Comparison of ENCODE assay signal across 8 cellular contexts in the genomic region with DNA sequence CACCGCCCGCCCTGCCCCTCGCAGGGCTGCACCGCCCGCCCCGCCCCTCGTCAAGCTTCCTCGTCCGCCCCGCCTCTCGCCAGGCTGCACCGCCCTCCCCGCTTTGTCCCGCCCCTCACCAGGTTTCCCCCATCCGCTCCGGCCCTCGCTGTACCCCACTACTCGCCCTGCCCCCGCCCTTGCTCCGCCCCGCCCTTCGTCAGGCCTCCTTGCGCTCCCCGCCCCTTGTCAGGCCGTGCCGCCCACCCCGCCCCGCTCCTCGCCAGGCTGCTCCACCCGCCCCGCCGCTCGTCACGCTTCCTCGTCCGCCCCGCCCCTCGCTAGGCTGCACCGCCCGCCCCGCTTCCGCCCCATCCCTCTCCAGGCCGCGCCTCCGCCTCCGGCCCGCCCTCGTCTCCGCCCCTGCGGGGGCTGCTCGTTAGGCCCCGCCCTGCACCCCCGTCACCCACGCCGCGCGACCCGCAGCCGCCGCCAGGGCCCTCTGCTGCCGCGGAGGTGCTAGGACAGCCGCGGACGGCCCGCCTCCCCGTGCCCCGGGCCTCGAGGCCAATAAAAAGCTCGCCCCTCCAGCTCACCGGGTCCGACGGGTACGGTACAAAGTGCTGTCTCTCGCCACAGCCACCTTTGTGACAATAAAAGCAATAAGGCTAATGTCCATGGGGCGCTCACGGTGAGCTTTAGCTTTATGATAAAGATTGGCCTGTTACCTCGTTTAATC. TPM values are rescaled to one million over a fixed set of nuclear protein-coding genes. Genes with fewer than 3 reads are reported as not detected.
DNase-seq lines count a peak whose midpoint lies in the region; ATAC-seq and TF ChIP-seq lines count a peak whose summit lies in the region.

No MANE protein-coding gene starts in this region.

- peaks cover 21% of the 10 kb centered on the region for H3K4me1 Mint-ChIP-seq in CD14-positive monocyte
- H3K4me1 Mint-ChIP-seq in dendritic cell treated with granulocyte-macrophage colony-stimulating factor and Interleukin-4, amounts not matched to agents 40 ng/mL and 50 ng/mL, for 4 days (ENCODE audit: low read depth), result peaks cover 44% of the 10 kb centered on the region

- ATAC-seq in GM19397 (IDR thresholded peaks at IDR 0.05; ENCODE audit: unreplicated experiment) (peak; percentile 81), HG03558 (IDR thresholded peaks at IDR 0.05; ENCODE audit: extremely low read depth, unreplicated experiment) (peak; percentile 73), right lobe of liver (peak; percentile 79 to 87 (median 82))

- peak overlapping the region; percentile 65 to 98 (median 93) for H3K27ac Mint-ChIP-seq in CD14-positive monocyte
- H3K27ac Mint-ChIP-seq in dendritic cell treated with granulocyte-macrophage colony-stimulating factor and Interleukin-4, amounts not matched to agents 40 ng/mL and 50 ng/mL, for 4 days, result peak overlapping the region; percentile 88

- peak; percentile 43 for TF ChIP-seq POLR2A in right lobe of liver (IDR thresholded peaks at IDR 0.05)

- WGBS in right lobe of liver (ENCODE audit: insufficient coverage, low coverage, low lambda C conversion rate, missing lambda C conversion rate), result 1% methylated on average over 27 of the region's 78 CpGs

- peaks cover 0 to 12% (median 0%) of the 10 kb centered on the region in 4 donors for H3K4me1 ChIP-seq in right lobe of liver

- H3K27me3 ChIP-seq in right lobe of liver, result no peaks in the 10 kb centered on the region

- H3K27me3 Mint-ChIP-seq in CD14-positive monocyte (ENCODE audit: low read depth in 3 of 3), result peaks cover 6 to 12% (median 7%) of the 10 kb centered on the region in 3 donors
- peaks cover 5% of the 10 kb centered on the region for H3K27me3 Mint-ChIP-seq in dendritic cell treated with granulocyte-macrophage colony-stimulating factor and Interleukin-4, amounts not matched to agents 40 ng/mL and 50 ng/mL, for 4 days

- intact Hi-C loops in CD14-positive monocyte (cut with micrococcal nuclease), result loop anchor here (1.0 to 5.0 kb wide), 6 partner anchors 91 to 226 kb away; partner anchors contain the start of genes GMPPA (in 2 of the 2), CHPF (in 1 of the 2), NHEJ1 (in 1 of the 2) and STK11IP (in 1 of the 2)
- intact Hi-C loops in dendritic cell treated with granulocyte-macrophage colony-stimulating factor and Interleukin-4, amounts not matched to agents 40 ng/mL and 50 ng/mL, for 4 days (cut with micrococcal nuclease), result loop anchor here (1.0 to 10.0 kb wide), 4 partner anchors 10 to 213 kb away; partner anchors contain the start of genes CNPPD1, DNAJB2, GMPPA and RETREG2
- intact Hi-C loops in right lobe of liver (cut with DNase I), result no loop called here

- H3K27ac ChIP-seq in right lobe of liver, result peak overlapping the region; percentile 14 to 77 (median 70)

- H3K36me3 Mint-ChIP-seq in CD14-positive monocyte, result peaks cover 31% of the 10 kb centered on the region in 2 donors
- peaks cover 45% of the 10 kb centered on the region for H3K36me3 Mint-ChIP-seq in dendritic cell treated with granulocyte-macrophage colony-stimulating factor and Interleukin-4, amounts not matched to agents 40 ng/mL and 50 ng/mL, for 4 days (ENCODE audit: low read depth)

- peak; percentile 97 for DNase-seq in CD14-positive monocyte (ENCODE audit: low spot score)
- DNase-seq in NCI-H748 (lab: John Stamatoyannopoulos, UW; ENCODE audit: unreplicated experiment), result peak; percentile 93
- peak; percentile 97 to 99 for DNase-seq in activated CD4-positive, alpha-beta T cell treated with anti-CD3 and anti-CD28 coated beads, Interleukin-2, amount 50 U/mL, for 24 hours (ENCODE audit: low read depth in 1 of 2, low spot score in 1 of 2)
- peak; percentile 100 for DNase-seq in right lobe of liver
- peak; percentile 99 for DNase-seq in stimulated activated CD4-positive, alpha-beta T cell treated with anti-CD3 and anti-CD28 coated beads, Interleukin-4, amount 100 ng/mL, for 1 hour

- H3K36me3 ChIP-seq in right lobe of liver, result peaks cover 0 to 31% (median 18%) of the 10 kb centered on the region in 4 donors

- H3K9me3 ChIP-seq in right lobe of liver, result no peaks in the 10 kb centered on the region

- peak overlapping the region in 2 of 3 donors; percentile 43 to 94 for H3K4me3 ChIP-seq in right lobe of liver

- H3K4me3 Mint-ChIP-seq in CD14-positive monocyte, result peak overlapping the region; percentile 63 to 77
- peak overlapping the region; percentile 65 for H3K4me3 Mint-ChIP-seq in dendritic cell treated with granulocyte-macrophage colony-stimulating factor and Interleukin-4, amounts not matched to agents 40 ng/mL and 50 ng/mL, for 4 days

- peaks cover 0 to 8% (median 3%) of the 10 kb centered on the region in 7 donors for H3K9me3 Mint-ChIP-seq in CD14-positive monocyte
- no peaks in the 10 kb centered on the region for H3K9me3 Mint-ChIP-seq in dendritic cell treated with granulocyte-macrophage colony-stimulating factor and Interleukin-4, amounts not matched to agents 40 ng/mL and 50 ng/mL, for 4 days

- TF ChIP-seq CTCF in CD14-positive monocyte (IDR thresholded peaks at IDR 0.05) (peak; percentile 58), right lobe of liver (IDR thresholded peaks at IDR 0.05) (peak; percentile 60 to 84 (median 64))

RNA-seq across cellular contexts. Expression of gene DNPEP, which starts 0.6 kb away (rescaled TPM):
- polyA plus RNA-seq in CD14-positive monocyte, result 10 to 100 TPM; 51.6 to 60.6 TPM
- 10 to 100 TPM; 37.1 to 60.2 (median 47.0) TPM for total RNA-seq in right lobe of liver

RNA-seq across cellular contexts. Expression of gene DES, which starts 29.9 kb away (rescaled TPM):
- 1 to 10 TPM; 2.4 TPM for polyA plus RNA-seq in CD14-positive monocyte
- 10 to 100 TPM in 1 of 6 experiments, 1 to 10 TPM in 5; 1.2 to 25.6 (median 2.5) TPM for total RNA-seq in right lobe of liver

RNA-seq across cellular contexts. Expression of gene SPEG, which starts 46.4 kb away (rescaled TPM):
- polyA plus RNA-seq in CD14-positive monocyte, result not detected
- total RNA-seq in right lobe of liver, result 1 to 10 TPM in 1 of 6 experiments, under 1 TPM in 5; 0.24 to 1.5 (median 0.48) TPM

RNA-seq across cellular contexts. Expression of gene RESP18, which starts 55.7 kb away (rescaled TPM):
- polyA plus RNA-seq in CD14-positive monocyte, result not detected
- not detected for total RNA-seq in right lobe of liver

Comparison
In these comparisons a context has a peak if more than half of its experiments do, and no peak if none do; other contexts are left out.
1. Peak in every context shown above with its lines: DNase-seq, ATAC-seq, H3K4me3 ChIP-seq and H3K27ac ChIP-seq.
2. intact Hi-C loops: an anchor here in CD14-positive monocyte (1.0 to 5.0 kb wide) and dendritic cell treated with granulocyte-macrophage colony-stimulating factor and Interleukin-4, amounts not matched to agents 40 ng/mL and 50 ng/mL, for 4 days (1.0 to 10.0 kb wide); none called in right lobe of liver.